16 cellular contexts compared by ENCODE assay signal in the genomic region with DNA sequence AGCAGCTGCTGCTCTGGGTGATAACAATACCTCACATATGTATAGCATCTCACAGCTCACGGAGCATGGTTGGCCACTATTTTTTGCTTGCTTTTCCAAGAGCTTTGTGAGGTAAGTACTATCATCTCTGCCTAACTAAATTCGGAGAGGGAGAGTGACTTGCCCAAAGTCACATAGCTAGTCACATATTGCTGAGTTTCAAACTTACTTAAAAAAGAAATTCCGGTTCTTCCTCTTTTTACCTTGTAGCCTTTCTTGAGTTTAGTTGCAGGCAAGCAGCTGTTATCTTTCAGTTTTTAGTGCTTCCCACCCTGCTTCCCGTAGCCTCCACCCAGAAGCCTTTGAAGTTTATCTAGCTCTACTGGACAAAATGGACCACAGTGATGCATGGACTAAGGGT.
DNase-seq lines count a peak whose midpoint lies in the region; ATAC-seq lines count a peak whose summit lies in the region.
"Had no signal": no experiment of that assay in that cellular context is flagged by ENCODE, and none has a peak within 500 bp of the region (broad histone marks: within the 10 kb centered on the region; RNA-seq: fewer than 3 reads in every experiment).

No MANE protein-coding gene starts in this region.

- no peaks in the 10 kb centered on the region for H4K20me1 ChIP-seq in Karpas-422 (ENCODE audit: insufficient read depth, low read depth, low read length)

- H3K79me2 ChIP-seq in Karpas-422 (ENCODE audit: low read length), result no peaks in the 10 kb centered on the region

- peaks cover 75% of the 10 kb centered on the region for H3K4me1 ChIP-seq in Karpas-422 (ENCODE audit: low read length)
- H3K4me1 ChIP-seq: foreskin keratinocyte had no signal

- peak overlapping the region; percentile 16; the same call in 1 of the 2 replicates for H3K4me3 ChIP-seq in Karpas-422 (ENCODE audit: low read length)

- H3K9me3 ChIP-seq in Karpas-422 (ENCODE audit: low read length), result no peaks in the 10 kb centered on the region

- peak; percentile 55 for ATAC-seq in GM18498 (IDR thresholded peaks at IDR 0.05; ENCODE audit: unreplicated experiment)
- ATAC-seq in GM19452 (IDR thresholded peaks at IDR 0.05; ENCODE audit: unreplicated experiment), result peak; percentile 43
- peak; percentile 54 for ATAC-seq in HG02884 (IDR thresholded peaks at IDR 0.05; ENCODE audit: unreplicated experiment)
- ATAC-seq: activated naive CD8-positive, alpha-beta T cell treated with anti-CD3 and anti-CD28 coated beads, Interleukin-2, amount 50 U/mL, for 24 hours; foreskin keratinocyte; T-cell had no signal

- DNase-seq in Karpas-422, result peak; percentile 65
- DNase-seq in NCI-H2227 (lab: John Stamatoyannopoulos, UW; ENCODE audit: unreplicated experiment), result no peak
- DNase-seq in activated CD4-positive, alpha-beta T cell treated with anti-CD3 and anti-CD28 coated beads, Interleukin-2, amount 50 U/mL, for 1 hour, result no peak
- DNase-seq in NCI-H226, result no peak
- no peak for DNase-seq in amygdala (lab: John Stamatoyannopoulos, UW)
- DNase-seq: activated CD8-positive, alpha-beta memory T cell treated with anti-CD3 and anti-CD28 coated beads for 24 hours; activated naive CD8-positive, alpha-beta T cell treated with anti-CD3 and anti-CD28 coated beads, Interleukin-2, amount 50 U/mL, for 24 hours; foreskin keratinocyte; GF-D8; left colon; NCI-H748 treated with DMSO at 0.1 percent for 48 hours; stimulated activated CD4-positive, alpha-beta T cell treated with anti-CD3 and anti-CD28 coated beads, Interleukin-12 subunit alpha, Interleukin-12 subunit beta, amount 100 ng/mL, for 4 hours; T-cell had no signal

- no peaks in the 10 kb centered on the region for H3K9me2 ChIP-seq in Karpas-422 (replicated peaks; ENCODE audit: insufficient read depth, low read length)

- H3K36me3 ChIP-seq in Karpas-422 (ENCODE audit: insufficient read depth, low read length), result no peaks in the 10 kb centered on the region

- H3K27me3 ChIP-seq in Karpas-422 (ENCODE audit: low read length), result no peaks in the 10 kb centered on the region
- H3K27me3 ChIP-seq: foreskin keratinocyte had no signal

- H2AFZ ChIP-seq in Karpas-422 (ENCODE audit: low read length), result peak overlapping the region; percentile 74

- peak overlapping the region; percentile 63 for H3K4me2 ChIP-seq in Karpas-422 (ENCODE audit: low read depth, low read length, poor library complexity, severe bottlenecking)

- peak overlapping the region; percentile 55 for H3K9ac ChIP-seq in Karpas-422 (ENCODE audit: low read length)

- H3K27ac ChIP-seq in Karpas-422 (ENCODE audit: low read length), result peak overlapping the region; percentile 91
- H3K27ac ChIP-seq: foreskin keratinocyte had no signal
